Comparison of ENCODE assay signal across 7 cellular contexts in the genomic region with DNA sequence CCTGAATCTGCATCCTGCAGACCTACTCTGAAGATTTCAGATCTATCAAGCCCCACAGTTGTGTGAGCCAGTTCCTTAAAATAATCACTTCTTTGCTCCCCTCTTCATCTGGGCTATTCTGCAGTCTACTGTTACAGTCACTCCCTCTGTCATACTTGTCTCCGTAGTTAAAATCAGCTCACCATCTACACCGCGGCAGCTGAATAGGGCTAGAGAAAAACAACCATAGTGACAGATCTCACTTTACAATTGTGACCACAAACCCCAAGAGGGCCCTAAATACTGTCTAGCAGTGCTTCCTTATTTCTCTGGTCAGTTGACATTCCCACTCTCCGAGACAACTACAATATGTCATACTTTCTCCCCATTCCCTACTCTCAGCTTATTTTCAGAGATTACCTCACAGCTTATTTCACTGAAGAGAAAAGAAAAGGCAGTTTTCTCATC. TPM values are rescaled to one million over a fixed set of nuclear protein-coding genes. Genes with fewer than 3 reads are reported as not detected.
DNase-seq lines count a peak whose midpoint lies in the region; ATAC-seq and TF ChIP-seq lines count a peak whose summit lies in the region.

No MANE protein-coding gene starts in this region.

- peaks cover 25 to 27% of the 10 kb centered on the region in 2 donors for H3K4me1 ChIP-seq in thyroid gland

- no peaks in the 10 kb centered on the region for H3K27me3 ChIP-seq in thyroid gland

- H3K4me3 ChIP-seq in thyroid gland (replicated peaks in 1 of 3): no peak overlapping the region

- H3K9me3 ChIP-seq in thyroid gland: no peaks in the 10 kb centered on the region

- H3K27ac ChIP-seq in thyroid gland: peak overlapping the region in 1 of 3 donors; percentile 90

- TF ChIP-seq POLR2A in thyroid gland (IDR thresholded peaks at IDR 0.05): no peak

- no peak for TF ChIP-seq CTCF in thyroid gland (IDR thresholded peaks at IDR 0.05)

- no peaks in the 10 kb centered on the region for H3K36me3 ChIP-seq in thyroid gland

- 67 to 78% methylated on average over 4 of the region's 4 CpGs for WGBS in thyroid gland, 2 donors

- intact Hi-C loops in sciatic nerve (cut with DNase I) (no loop called here), thyroid gland (cut with DNase I) (no loop called here)

- DNase-seq in SKM-1 (lab: John Stamatoyannopoulos, UW; ENCODE audit: unreplicated experiment): peak; percentile 79
- no peak for DNase-seq in sciatic nerve (ENCODE audit: low spot score)
- DNase-seq in amniotic stem cell (lab: John Stamatoyannopoulos, UW): no peak
- no peak for DNase-seq in thyroid gland
- DNase-seq in globus pallidus (ENCODE audit: low spot score): no peak

- ATAC-seq in GM19328 (IDR thresholded peaks at IDR 0.05; ENCODE audit: unreplicated experiment): peak; percentile 76
- peak; percentile 92 for ATAC-seq in HG02981 (IDR thresholded peaks at IDR 0.05; ENCODE audit: unreplicated experiment)
- peak; percentile 76 for ATAC-seq in sciatic nerve

RNA-seq across cellular contexts. Expression of a gene that starts 12.9 kb away (rescaled TPM):
- total RNA-seq in sciatic nerve (19.3 TPM), thyroid gland (10 to 100 TPM; 49.5 to 71.2 (median 57.5) TPM)
